In the genomic region with DNA sequence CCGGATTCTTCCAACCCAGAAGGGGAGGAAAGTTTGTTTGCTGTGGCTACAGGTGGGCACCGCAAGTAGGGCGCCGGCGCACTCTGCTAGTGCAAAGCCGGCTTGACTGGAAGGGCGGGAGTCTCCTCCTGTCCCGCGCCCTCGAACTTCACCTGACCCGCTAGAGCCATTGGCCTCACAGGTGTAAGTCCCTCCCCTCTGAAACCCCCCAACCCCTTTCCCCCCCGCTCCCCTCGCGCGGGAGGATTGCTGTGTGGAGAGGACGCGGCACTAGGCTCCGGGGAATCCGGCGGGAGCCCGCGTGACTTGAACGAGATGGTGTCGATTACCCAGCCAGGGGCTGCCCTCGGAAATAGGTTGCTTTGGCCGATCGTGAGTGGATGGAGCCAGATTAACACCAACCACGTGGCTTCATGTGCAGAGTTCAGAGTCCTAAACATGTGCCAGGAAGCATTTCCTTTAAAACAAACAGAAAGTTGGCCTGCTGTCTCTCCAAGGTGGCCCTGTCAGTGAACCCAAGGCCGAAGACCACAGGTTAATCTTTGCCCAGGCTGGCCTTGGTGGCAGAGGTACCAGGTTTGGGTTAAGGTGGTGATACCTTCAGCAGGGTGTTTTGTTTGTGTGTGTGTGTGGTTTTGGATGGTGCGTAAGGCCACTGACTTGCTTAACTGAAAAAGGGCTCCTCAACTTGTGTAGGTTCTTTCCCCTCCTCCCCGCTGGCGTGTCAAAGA, we compare ENCODE assay signal across 1 cellular context.
A peak's percentile ranks its signal among the peaks of the same experiment; 100 is the strongest.
TF ChIP-seq lines count a peak whose summit lies in the region.

No MANE protein-coding gene starts in this region.

TF ChIP-seq in H1, 55 proteins besides CTCF, POLR2A, EP300 and RAD21:
- TF ChIP-seq, protein P1, sequence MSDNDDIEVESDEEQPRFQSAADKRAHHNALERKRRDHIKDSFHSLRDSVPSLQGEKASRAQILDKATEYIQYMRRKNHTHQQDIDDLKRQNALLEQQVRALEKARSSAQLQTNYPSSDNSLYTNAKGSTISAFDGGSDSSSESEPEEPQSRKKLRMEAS (IDR thresholded peaks at IDR 0.05), result peak; percentile 59; the same call in 1 of the 2 replicates
- TF ChIP-seq SIX5 (IDR thresholded peaks at IDR 0.05; ENCODE audit: low read depth, low read length), result no peak
- no peak for TF ChIP-seq KDM5A (IDR thresholded peaks at IDR 0.05; ENCODE audit: low read length)
- TF ChIP-seq SP4 (IDR thresholded peaks at IDR 0.05; ENCODE audit: low read length), result no peak; the same call in 1 of the 2 replicates
- TF ChIP-seq, protein P2, sequence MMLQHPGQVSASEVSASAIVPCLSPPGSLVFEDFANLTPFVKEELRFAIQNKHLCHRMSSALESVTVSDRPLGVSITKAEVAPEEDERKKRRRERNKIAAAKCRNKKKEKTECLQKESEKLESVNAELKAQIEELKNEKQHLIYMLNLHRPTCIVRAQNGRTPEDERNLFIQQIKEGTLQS (IDR thresholded peaks at IDR 0.05; ENCODE audit: insufficient read depth, low read depth, low read length), result no peak
- no peak for TF ChIP-seq BCL11A (IDR thresholded peaks at IDR 0.05; ENCODE audit: low read depth in 2 of 2, low read length in 2 of 2)
- TF ChIP-seq TBP (IDR thresholded peaks at IDR 0.05; ENCODE audit: low read depth, low read length), result no peak
- no peak for TF ChIP-seq HDAC6 (IDR thresholded peaks at IDR 0.05; ENCODE audit: low read depth, low read length)
- TF ChIP-seq CTBP2 (IDR thresholded peaks at IDR 0.05; ENCODE audit: borderline replicate concordance, insufficient read depth, insufficient read length, low read length), result no peak
- 0 out of 2 replicates have a peak, but pooled peaks have one; percentile 57 for TF ChIP-seq TAF1 (IDR thresholded peaks at IDR 0.05; ENCODE audit: low read depth, low read length)
- TF ChIP-seq RFX5 (IDR thresholded peaks at IDR 0.05; ENCODE audit: borderline replicate concordance, low read depth, low read length), result no peak
- TF ChIP-seq USF2 (IDR thresholded peaks at IDR 0.05; ENCODE audit: low read length), result no peak
- TF ChIP-seq RBBP5 (IDR thresholded peaks at IDR 0.05; ENCODE audit: borderline replicate concordance, low read depth, low read length), result no peak
- no peak for TF ChIP-seq CEBPB (IDR thresholded peaks at IDR 0.05; ENCODE audit: low read depth, low read length)
- TF ChIP-seq MAFK (IDR thresholded peaks at IDR 0.05; ENCODE audit: low read depth, low read length), result no peak
- TF ChIP-seq SRF (IDR thresholded peaks at IDR 0.05; ENCODE audit: low read depth, low read length), result no peak
- no peak for TF ChIP-seq NRF1 (IDR thresholded peaks at IDR 0.05; ENCODE audit: low read depth, low read length)
- no peak for TF ChIP-seq JUN (IDR thresholded peaks at IDR 0.05; ENCODE audit: low read depth, low read length)
- no peak for TF ChIP-seq HDAC2 (IDR thresholded peaks at IDR 0.05; ENCODE audit: borderline replicate concordance in 1 of 2, low read depth in 2 of 2, low read length in 2 of 2)
- no peak for TF ChIP-seq SIRT6 (IDR thresholded peaks at IDR 0.05; ENCODE audit: low read length)
- TF ChIP-seq RXRA (IDR thresholded peaks at IDR 0.05; ENCODE audit: insufficient read depth, low read depth, low read length), result no peak
- no peak for TF ChIP-seq CBX8 (IDR thresholded peaks at IDR 0.05; ENCODE audit: borderline replicate concordance, low read depth, low read length)
- no peak for TF ChIP-seq CHD1 (IDR thresholded peaks at IDR 0.05; ENCODE audit: low read depth, low read length)
- no peak for TF ChIP-seq CHD2 (IDR thresholded peaks at IDR 0.05; ENCODE audit: low read length)
- no peak for TF ChIP-seq CBX5 (IDR thresholded peaks at IDR 0.05; ENCODE audit: low read depth, low read length)
- no peak for TF ChIP-seq GTF2F1 (IDR thresholded peaks at IDR 0.05; ENCODE audit: borderline replicate concordance, low read depth, low read length)
- peak; percentile 1 for TF ChIP-seq KDM4A (IDR thresholded peaks at IDR 0.05; ENCODE audit: low read depth, low read length, severe bottlenecking)
- 0 out of 2 replicates have a peak, but pooled peaks have one; percentile 46 for TF ChIP-seq GABPA (IDR thresholded peaks at IDR 0.05; ENCODE audit: borderline replicate concordance, insufficient read depth, low read length)
- no peak for TF ChIP-seq FOSL1 (IDR thresholded peaks at IDR 0.05; ENCODE audit: insufficient read depth, low read depth, low read length)
- peak; percentile 62; the same call in 1 of the 2 replicates for TF ChIP-seq TCF12 (IDR thresholded peaks at IDR 0.05; ENCODE audit: low read depth, low read length)
- no peak for TF ChIP-seq SP1 (IDR thresholded peaks at IDR 0.05; ENCODE audit: low read depth, low read length)
- no peak for TF ChIP-seq ASH2L (IDR thresholded peaks at IDR 0.05; ENCODE audit: low read length)
- TF ChIP-seq YY1 (IDR thresholded peaks at IDR 0.05; ENCODE audit: low read depth, low read length), result no peak
- no peak for TF ChIP-seq TAF7 (optimal IDR thresholded peaks at IDR 0.05; ENCODE audit: borderline replicate concordance, low read depth, low read length)
- TF ChIP-seq EZH2 (IDR thresholded peaks at IDR 0.05; ENCODE audit: low read depth, low read length, severe bottlenecking), result no peak
- no peak for TF ChIP-seq POU5F1 (IDR thresholded peaks at IDR 0.05; ENCODE audit: low read depth, low read length)
- no peak for TF ChIP-seq TEAD4 (IDR thresholded peaks at IDR 0.05; ENCODE audit: low read depth, low read length)
- no peak for TF ChIP-seq JUND (IDR thresholded peaks at IDR 0.05; ENCODE audit: low read length)
- no peak for TF ChIP-seq POLR2AphosphoS5 (IDR thresholded peaks at IDR 0.05; ENCODE audit: low read depth, low read length)
- no peak for TF ChIP-seq KDM1A (IDR thresholded peaks at IDR 0.05; ENCODE audit: borderline replicate concordance, low read length)
- TF ChIP-seq SUZ12 (IDR thresholded peaks at IDR 0.05; ENCODE audit: low read length), result no peak
- peak in 1 of 2 experiments; percentile 72; a peak in 1 of 4 replicates for TF ChIP-seq SIN3A (conservative IDR thresholded peaks at IDR 0.05 in 1 of 2, IDR thresholded peaks at IDR 0.05 in 1 of 2; ENCODE audit: low read depth in 1 of 2, low read length in 2 of 2)
- no peak for TF ChIP-seq NANOG (IDR thresholded peaks at IDR 0.05; ENCODE audit: insufficient read depth, low read depth, low read length, poor library complexity, severe bottlenecking)
- TF ChIP-seq RNF2 (IDR thresholded peaks at IDR 0.05; ENCODE audit: borderline replicate concordance, low read depth, low read length, missing control alignments, poor library complexity, severe bottlenecking), result no peak
- TF ChIP-seq ZNF274 (IDR thresholded peaks at IDR 0.05; ENCODE audit: borderline replicate concordance, extremely low read depth, low read length), result no peak
- TF ChIP-seq SP2 (IDR thresholded peaks at IDR 0.05; ENCODE audit: low read length), result no peak
- TF ChIP-seq ATF2 (IDR thresholded peaks at IDR 0.05; ENCODE audit: low read length), result no peak
- TF ChIP-seq EGR1 (IDR thresholded peaks at IDR 0.05; ENCODE audit: borderline replicate concordance, low read depth, low read length), result no peak
- no peak for TF ChIP-seq SAP30 (IDR thresholded peaks at IDR 0.05; ENCODE audit: insufficient read depth, insufficient replicate concordance, low read length)
- TF ChIP-seq PHF8 (conservative IDR thresholded peaks at IDR 0.05; ENCODE audit: low read depth, low read length), result no peak
- TF ChIP-seq BRCA1 (IDR thresholded peaks at IDR 0.05; ENCODE audit: low read depth, low read length), result no peak
- TF ChIP-seq BACH1 (IDR thresholded peaks at IDR 0.05; ENCODE audit: low read length), result no peak
- TF ChIP-seq, protein P3, sequence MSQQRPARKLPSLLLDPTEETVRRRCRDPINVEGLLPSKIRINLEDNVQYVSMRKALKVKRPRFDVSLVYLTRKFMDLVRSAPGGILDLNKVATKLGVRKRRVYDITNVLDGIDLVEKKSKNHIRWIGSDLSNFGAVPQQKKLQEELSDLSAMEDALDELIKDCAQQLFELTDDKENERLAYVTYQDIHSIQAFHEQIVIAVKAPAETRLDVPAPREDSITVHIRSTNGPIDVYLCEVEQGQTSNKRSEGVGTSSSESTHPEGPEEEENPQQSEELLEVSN (IDR thresholded peaks at IDR 0.05), result peak; percentile 91
- no peak for TF ChIP-seq CHD7 (IDR thresholded peaks at IDR 0.05; ENCODE audit: insufficient replicate concordance, low read length)
- TF ChIP-seq CREB1 (IDR thresholded peaks at IDR 0.05), result peak; percentile 50
